In the genomic region with DNA sequence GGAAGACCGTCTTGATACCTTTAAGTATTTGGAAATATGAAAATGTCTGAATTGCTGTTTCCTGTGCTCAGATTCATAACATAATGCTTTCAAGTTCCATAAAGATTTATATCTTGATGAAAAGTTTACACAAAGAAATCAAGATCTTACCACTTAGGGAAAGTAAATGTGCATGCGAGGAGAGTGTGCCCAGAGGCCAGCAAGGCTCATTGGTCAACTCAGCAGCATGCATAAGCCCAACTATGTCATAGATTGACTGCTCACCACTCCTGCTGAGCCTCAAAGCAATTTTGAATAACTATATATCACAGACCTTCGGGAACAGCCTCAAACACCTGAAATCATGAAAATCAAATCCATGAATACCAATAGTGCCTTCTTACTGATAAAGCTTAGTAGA, we compare ENCODE assay signal across 13 cellular contexts.
DNase-seq lines count a peak whose midpoint lies in the region; TF ChIP-seq lines count a peak whose summit lies in the region.
"Had no signal": no experiment of that assay in that cellular context is flagged by ENCODE, and none has a peak within 500 bp of the region (broad histone marks: within the 10 kb centered on the region; RNA-seq: fewer than 3 reads in every experiment).

No MANE protein-coding gene starts in this region.

- H3K4me3 Mint-ChIP-seq in MCF 10A (ENCODE audit: unreplicated experiment) = no peak overlapping the region
- H3K4me3 Mint-ChIP-seq: CD4-positive, alpha-beta T cell; GM23338; HFFc6; IgD-negative memory B cell had no signal

- H3K27ac Mint-ChIP-seq in MCF 10A (ENCODE audit: low read depth, unreplicated experiment) = no peak overlapping the region
- H3K27ac Mint-ChIP-seq: CD4-positive, alpha-beta T cell; GM23338; HFFc6; IgD-negative memory B cell had no signal

- no peaks in the 10 kb centered on the region for H3K9me3 ChIP-seq in breast epithelium
- no peaks in the 10 kb centered on the region for H3K9me3 ChIP-seq in osteoblast (ENCODE audit: low read depth, low read length)
- H3K9me3 ChIP-seq: BE2C, Caco-2 had no signal

- no peaks in the 10 kb centered on the region for H3K36me3 Mint-ChIP-seq in MCF 10A (ENCODE audit: insufficient read depth, unreplicated experiment)
- H3K36me3 Mint-ChIP-seq: IgD-negative memory B cell had no signal

- in situ Hi-C loops in GM13976 (cut with MboI; ENCODE audit: low sequenced_read_pairs, unreplicated experiment) = no loop called here

- H3K4me1 ChIP-seq in breast epithelium (no peaks in the 10 kb centered on the region), osteoblast (ENCODE audit: insufficient read depth, low read length) (no peaks in the 10 kb centered on the region)
- H3K4me1 ChIP-seq: BE2C, Caco-2 had no signal

- H3K27me3 Mint-ChIP-seq in MCF 10A (ENCODE audit: insufficient read depth, unreplicated experiment) = no peaks in the 10 kb centered on the region
- H3K27me3 Mint-ChIP-seq: CD4-positive, alpha-beta T cell; IgD-negative memory B cell had no signal

- TF ChIP-seq CTCF in breast epithelium (IDR thresholded peaks at IDR 0.05) (no peak), MCF 10A (IDR thresholded peaks at IDR 0.05; ENCODE audit: unreplicated experiment) (no peak), VCaP (conservative IDR thresholded peaks at IDR 0.05) (no peak), osteoblast (IDR thresholded peaks at IDR 0.05; ENCODE audit: extremely low read depth, low read depth, low read length) (no peak), GM10248 (IDR thresholded peaks at IDR 0.05; ENCODE audit: control extremely low read depth, extremely low read depth, low read depth, missing control alignments) (no peak), GM13976 (IDR thresholded peaks at IDR 0.05; ENCODE audit: borderline replicate concordance, control extremely low read depth, extremely low read depth, insufficient read depth, missing control alignments) (no peak)

- H3K27me3 ChIP-seq in breast epithelium (no peaks in the 10 kb centered on the region), osteoblast (ENCODE audit: insufficient read depth, low read length) (no peaks in the 10 kb centered on the region)
- H3K27me3 ChIP-seq: BE2C had no signal

- H3K79me2 ChIP-seq in osteoblast (ENCODE audit: insufficient read depth, low read length) = no peaks in the 10 kb centered on the region

- POLR2A ChIA-PET in MCF 10A (lab: Yijun Ruan, JAX) = interaction anchor here (1.0 kb wide), 1 partner anchor 12 kb away, joined by 3 read pairs; no protein-coding TSS in a partner anchor
- POLR2A ChIA-PET in GM10248 (lab: Yijun Ruan, JAX) = no interaction called here

- TF ChIP-seq POLR2A in breast epithelium (IDR thresholded peaks at IDR 0.05) = no peak

- no TSS peak for BruUV-seq in MCF 10A (replicated peaks; lab: Mats Ljungman, UMichigan)

- intact Hi-C loops in breast epithelium (cut with DNase I; ENCODE audit: low total_unique reads) = no loop called here
- intact Hi-C loops in MCF 10A (cut with micrococcal nuclease) = no loop called here

- H3K9me3 Mint-ChIP-seq in MCF 10A (ENCODE audit: unreplicated experiment) = no peaks in the 10 kb centered on the region
- H3K9me3 Mint-ChIP-seq: CD4-positive, alpha-beta T cell; HFFc6 had no signal

- peak overlapping the region; percentile 8 for H2AFZ ChIP-seq in osteoblast (ENCODE audit: low read length)
- H2AFZ ChIP-seq: GM23338 had no signal

- CTCF ChIA-PET in MCF 10A (lab: Yijun Ruan, JAX) = interaction anchor here (0.6 to 1.4 kb wide), 2 partner anchors 28 to 780 kb away, joined by 3 read pairs; no protein-coding TSS in a partner anchor
- CTCF ChIA-PET in GM10248 (lab: Yijun Ruan, JAX) = no interaction called here

- no peak overlapping the region for H3K4me2 ChIP-seq in osteoblast (ENCODE audit: insufficient read depth, low read length)
- H3K4me2 ChIP-seq: GM23338 had no signal

- DNase-seq in breast epithelium (ENCODE audit: low spot score in 2 of 2) (no peak), MCF 10A (ENCODE audit: unreplicated experiment) (no peak), osteoblast (ENCODE audit: insufficient read length, low spot score, missing footprints) (no peak), GM10248 (ENCODE audit: extremely low spot score) (no peak), GM13976 (ENCODE audit: low spot score) (no peak)
- DNase-seq: BE2C; C1 segment of cervical spinal cord; Caco-2; CD4-positive, alpha-beta T cell; HFFc6 had no signal

- H3K36me3 ChIP-seq in breast epithelium (no peaks in the 10 kb centered on the region), osteoblast (ENCODE audit: insufficient read depth, low read length) (no peaks in the 10 kb centered on the region)
- H3K36me3 ChIP-seq: BE2C had no signal

- H3K27ac ChIP-seq in breast epithelium (peak overlapping the region; percentile 20 to 33), VCaP (peak overlapping the region; percentile 81), osteoblast (ENCODE audit: low read depth, low read length) (no peak overlapping the region)

- H3K4me3 ChIP-seq in breast epithelium (no peak overlapping the region), osteoblast (ENCODE audit: insufficient read depth, low read length) (no peak overlapping the region)
- H3K4me3 ChIP-seq: GM23338 had no signal

- H4K20me1 ChIP-seq in osteoblast (ENCODE audit: insufficient read depth, low read length) = no peaks in the 10 kb centered on the region

- H3K4me1 Mint-ChIP-seq in MCF 10A (ENCODE audit: insufficient read depth, unreplicated experiment) = no peaks in the 10 kb centered on the region
- H3K4me1 Mint-ChIP-seq: IgD-negative memory B cell had no signal
